ENCODE assay signal across 8 cellular contexts in the genomic region with DNA sequence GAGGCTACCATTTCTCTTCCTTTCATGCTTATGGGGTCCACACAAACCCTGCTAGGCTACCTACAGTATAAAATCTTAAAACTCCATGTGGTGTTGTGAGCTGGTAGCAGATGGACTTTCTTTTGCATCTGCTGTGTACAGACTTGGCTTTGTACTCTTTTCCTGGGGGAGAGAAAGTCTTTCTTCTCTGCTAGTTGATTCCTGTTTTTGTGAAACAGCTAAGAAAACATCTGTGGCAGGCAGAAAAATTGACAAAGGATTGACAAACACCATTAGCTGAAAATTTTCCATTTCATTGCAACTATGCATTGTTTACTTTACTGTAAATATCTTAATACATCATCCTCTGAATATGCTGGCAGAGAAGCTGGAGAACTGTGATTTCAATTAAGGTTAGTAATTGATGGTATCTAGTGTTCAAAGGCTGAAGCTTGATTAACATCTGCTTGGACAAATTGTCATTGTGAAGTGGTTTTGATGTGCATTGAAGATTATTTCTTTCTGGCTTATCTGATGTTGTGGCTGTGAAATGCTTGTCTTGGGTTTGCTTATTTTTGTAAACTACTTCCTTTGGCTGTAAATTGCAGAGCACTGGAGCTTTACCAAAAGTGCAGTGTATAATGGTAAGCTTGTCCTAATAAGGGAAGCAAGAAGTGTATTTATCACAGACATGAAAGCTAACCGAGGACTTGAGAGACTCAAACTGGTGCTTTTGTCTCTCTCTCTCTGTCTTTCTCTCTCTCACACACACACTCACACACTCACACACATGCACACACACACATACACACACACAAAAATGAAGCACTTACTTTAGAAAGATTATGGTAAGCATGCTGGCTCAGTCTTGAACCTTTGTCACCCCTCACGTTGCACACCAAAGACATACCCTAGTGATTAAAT. TPM values are rescaled to one million over a fixed set of nuclear protein-coding genes. Genes with fewer than 3 reads are reported as not detected.
A peak's percentile ranks its signal among the peaks of the same experiment; 100 is the strongest.
DNase-seq lines count a peak whose midpoint lies in the region; ATAC-seq and TF ChIP-seq lines count a peak whose summit lies in the region.

A gene (plus strand): TSS at position 665 of the 903 bp plus-strand sequence. CDS start 11,697 bp downstream, outside the sequence.

- H3K27ac ChIP-seq in SK-N-MC (peak within 1 kb of the TSS; percentile 90), right cardiac atrium (ENCODE audit: low read length) (no peak within 1 kb of the TSS), stomach smooth muscle (ENCODE audit: low read length) (peak within 1 kb of the TSS; percentile 85)
- H3K27ac ChIP-seq in CD4-positive, alpha-beta T cell (ENCODE audit: low read depth, low read length) = no peak within 1 kb of the TSS

- H3K9me3 ChIP-seq in SK-N-MC (ENCODE audit: low read depth, low read length) (no peaks in the 10 kb centered on the region), right cardiac atrium (ENCODE audit: control insufficient read depth, low read length) (no peaks in the 10 kb centered on the region), stomach smooth muscle (ENCODE audit: control insufficient read depth in 2 of 2, low read length in 2 of 2) (no peaks in the 10 kb centered on the region)
- no peaks in the 10 kb centered on the region for H3K9me3 ChIP-seq in CD4-positive, alpha-beta T cell (ENCODE audit: control insufficient read depth, low read length)

- H3K9me3 Mint-ChIP-seq in CD4-positive, alpha-beta T cell = no peaks in the 10 kb centered on the region

- no peak within 1 kb of the TSS for H3K4me3 Mint-ChIP-seq in CD4-positive, alpha-beta T cell

- H3K27me3 Mint-ChIP-seq in CD4-positive, alpha-beta T cell = no peaks in the 10 kb centered on the region

- H3K9ac ChIP-seq in SK-N-MC (ENCODE audit: insufficient read length) (peak within 1 kb of the TSS; percentile 77), stomach smooth muscle (ENCODE audit: low read length in 2 of 2) (peak within 1 kb of the TSS; percentile 81 to 83)

- H3K4me1 ChIP-seq in right cardiac atrium (ENCODE audit: control insufficient read depth, insufficient read depth, low read length) (no peaks in the 10 kb centered on the region), stomach smooth muscle (ENCODE audit: control insufficient read depth, insufficient read depth, low read length) (no peaks in the 10 kb centered on the region)

- peak; percentile 14 for DNase-seq in Jurkat, Clone E6-1 (ENCODE audit: low read depth, low spot score)
- DNase-seq in SK-N-MC (ENCODE audit: low read depth, low spot score) (no peak), right cardiac atrium (no peak), GM20000 (ENCODE audit: low spot score) (no peak)
- DNase-seq in stimulated activated naive CD4-positive, alpha-beta T cell (lab: John Stamatoyannopoulos, UW) = no peak
- no peak for DNase-seq in activated CD4-positive, CD25-positive, alpha-beta regulatory T cell treated with anti-CD3 and anti-CD28 coated beads, Interleukin-2, amount 50 U/mL, for 72 hours
- DNase-seq in CD4-positive, alpha-beta T cell = no peak

- H3K27me3 ChIP-seq in right cardiac atrium (ENCODE audit: control insufficient read depth, insufficient read depth) (no peaks in the 10 kb centered on the region), stomach smooth muscle (ENCODE audit: control insufficient read depth in 1 of 2, insufficient read depth in 2 of 2, low read length in 2 of 2) (no peaks in the 10 kb centered on the region)
- H3K27me3 ChIP-seq in CD4-positive, alpha-beta T cell (ENCODE audit: control insufficient read depth, insufficient read depth, low read length) = no peaks in the 10 kb centered on the region

- no peak within 1 kb of the TSS for H3K27ac Mint-ChIP-seq in CD4-positive, alpha-beta T cell

- H3K4me1 Mint-ChIP-seq in CD4-positive, alpha-beta T cell (ENCODE audit: low read depth) = no peaks in the 10 kb centered on the region

- no peak for TF ChIP-seq CTCF in GM20000 (IDR thresholded peaks at IDR 0.05; ENCODE audit: extremely low read depth, missing control alignments)
- no peak for TF ChIP-seq CTCF in CD4-positive, alpha-beta T cell (IDR thresholded peaks at IDR 0.05)

- H3K36me3 ChIP-seq in SK-N-MC (ENCODE audit: insufficient read depth, low read length) = no peaks in the 10 kb centered on the region
- H3K36me3 ChIP-seq in stomach smooth muscle (ENCODE audit: control insufficient read depth in 2 of 2, insufficient read depth in 2 of 2, low read length in 2 of 2) = no peaks in the 10 kb centered on the region

- WGBS in right cardiac atrium = 8% methylated on average over 2 of the region's 2 CpGs

- intact Hi-C loops in right cardiac atrium (cut with DNase I) = no loop called here
- intact Hi-C loops in CD4-positive, alpha-beta T cell (cut with DNase I, micrococcal nuclease) = no loop called here

- H3K4me3 ChIP-seq in Jurkat, Clone E6-1 (ENCODE audit: low read length) = no peak within 1 kb of the TSS
- H3K4me3 ChIP-seq in SK-N-MC (peak within 1 kb of the TSS; percentile 78), right cardiac atrium (ENCODE audit: low read length) (peak within 1 kb of the TSS; percentile 40), stomach smooth muscle (ENCODE audit: low read length in 2 of 2) (peak within 1 kb of the TSS; percentile 74 to 84)

- CTCF ChIA-PET in CD4-positive, alpha-beta T cell (lab: Charles Lee) = no interaction called here

- POLR2A ChIA-PET in CD4-positive, alpha-beta T cell (lab: Charles Lee) = no interaction called here

- ATAC-seq in right cardiac atrium = peak; percentile 20 to 36
- no peak for ATAC-seq in CD4-positive, alpha-beta T cell (ENCODE audit: poor library complexity)

- H3K36me3 Mint-ChIP-seq in CD4-positive, alpha-beta T cell (ENCODE audit: low read depth) = no peaks in the 10 kb centered on the region

RNA-seq across cellular contexts. Expression of the gene that starts here (rescaled TPM):
- not detected for polyA plus RNA-seq in Jurkat, Clone E6-1 (2012; ENCODE audit: insufficient read depth, insufficient read length)
- 1 to 10 TPM; 2.0 to 4.5 (median 2.3) TPM for total RNA-seq in right cardiac atrium
- polyA plus RNA-seq in right cardiac atrium = 0.66 TPM
- total RNA-seq in CD4-positive, alpha-beta T cell = not detected

Comparison
In these comparisons a context has a peak if more than half of its experiments do, and no peak if none do; other contexts are left out.
1. H3K27ac ChIP-seq: peak in SK-N-MC (single experiment) and stomach smooth muscle (single experiment); none in right cardiac atrium (single experiment) and CD4-positive, alpha-beta T cell (single experiment).